ENCODE assay signal across 8 cellular contexts in the genomic region with DNA sequence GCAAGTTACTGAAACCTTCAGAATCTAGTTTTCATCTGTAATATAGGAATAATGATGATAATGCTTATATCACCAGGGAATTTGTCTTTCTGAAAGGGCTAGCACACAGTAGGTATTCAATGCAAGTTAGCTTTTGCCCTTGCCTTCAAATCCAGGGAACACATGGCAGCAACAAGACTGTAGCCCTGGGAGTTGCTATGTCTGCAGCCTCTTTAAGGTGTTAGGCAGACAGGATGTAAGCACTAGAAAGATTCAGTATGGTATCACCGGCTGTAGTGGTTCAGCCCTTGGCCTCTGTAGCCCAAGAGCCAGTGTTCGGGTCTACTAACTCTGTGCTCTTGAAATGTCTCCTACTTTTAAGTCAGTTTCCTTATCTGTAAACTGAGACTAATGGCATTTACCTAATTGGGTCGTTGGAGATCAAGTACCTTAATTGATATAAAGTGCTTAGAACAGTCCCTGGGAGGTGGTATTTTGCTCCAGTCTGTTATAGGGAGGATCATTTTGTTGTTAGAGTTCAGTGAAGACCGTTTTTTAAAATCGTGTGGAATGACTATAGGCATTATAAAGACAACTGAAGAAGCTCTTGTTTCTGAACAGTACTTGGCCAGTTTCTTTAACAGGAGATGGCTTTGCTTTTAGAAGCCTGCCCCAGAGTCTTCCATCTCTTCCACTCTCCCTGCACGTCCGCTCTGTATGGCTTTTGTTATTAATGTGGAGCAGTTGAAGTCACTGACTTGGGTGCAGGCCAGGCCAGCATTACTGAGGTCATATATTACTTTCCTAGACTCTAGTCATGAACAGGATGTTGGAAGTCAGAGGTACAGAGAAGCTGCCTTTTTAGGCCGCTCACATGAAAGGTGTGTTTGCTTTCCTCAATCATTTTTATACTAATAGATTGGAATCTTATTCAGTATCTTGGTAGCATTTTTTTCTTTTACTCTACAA. TPM values are rescaled to one million over a fixed set of nuclear protein-coding genes. Genes with fewer than 3 reads are reported as not detected.
DNase-seq lines count a peak whose midpoint lies in the region; ATAC-seq, FAIRE-seq and TF ChIP-seq lines count a peak whose summit lies in the region.

No MANE protein-coding gene starts in this region.

- no peaks in the 10 kb centered on the region for H3K9me3 Mint-ChIP-seq in activated CD4-positive, alpha-beta memory T cell treated with anti-CD3 and anti-CD28 coated beads, Interleukin-2, amount 10 ng/mL, durations not matched to agents 7 days and 5 days

- no peak overlapping the region for H3K27ac Mint-ChIP-seq in activated CD4-positive, alpha-beta memory T cell treated with anti-CD3 and anti-CD28 coated beads, Interleukin-2, amount 10 ng/mL, durations not matched to agents 7 days and 5 days

- H3K27ac ChIP-seq in RWPE1 = no peak overlapping the region

- no peaks in the 10 kb centered on the region for H3K4me1 Mint-ChIP-seq in activated CD4-positive, alpha-beta memory T cell treated with anti-CD3 and anti-CD28 coated beads, Interleukin-2, amount 10 ng/mL, durations not matched to agents 7 days and 5 days

- ATAC-seq in HG02623 (IDR thresholded peaks at IDR 0.05; ENCODE audit: unreplicated experiment) = peak; percentile 39

- DNase-seq in GM12891 (ENCODE audit: insufficient read length, low spot score) (no peak), RWPE1 (ENCODE audit: low spot score) (peak; percentile 41), head of caudate nucleus (peak in 41 of 42 donors; percentile 15 to 92 (median 71)), pulmonary artery endothelial cell (ENCODE audit: low read depth, low spot score) (peak; percentile 71), T1000 (lab: John Stamatoyannopoulos, UW) (no peak)
- DNase-seq in activated CD4-positive, alpha-beta memory T cell treated with anti-CD3 and anti-CD28 coated beads, Interleukin-2, amount 10 ng/mL, durations not matched to agents 7 days and 5 days = no peak
- DNase-seq in activated effector memory CD4-positive, alpha-beta T cell treated with anti-CD3 and anti-CD28 coated beads, Interleukin-2, amount 50 U/mL, for 16 hours = no peak

- H3K36me3 Mint-ChIP-seq in activated CD4-positive, alpha-beta memory T cell treated with anti-CD3 and anti-CD28 coated beads, Interleukin-2, amount 10 ng/mL, durations not matched to agents 7 days and 5 days (ENCODE audit: low read depth) = no peaks in the 10 kb centered on the region

- peak; percentile 81 for FAIRE-seq in GM12891 (lab: Jason Lieb, UNC)

- intact Hi-C loops in head of caudate nucleus (cut with DNase I) = no loop called here

- TF ChIP-seq POLR2A in GM12891 (IDR thresholded peaks at IDR 0.05; ENCODE audit: low read depth, low read length) = no peak

- POLR2A ChIA-PET in RWPE1 (lab: Yijun Ruan, JAX; ENCODE audit: low non-redundant PET) = no interaction called here
- POLR2A ChIA-PET in activated CD4-positive, alpha-beta memory T cell treated with anti-CD3 and anti-CD28 coated beads, Interleukin-2, amount 10 ng/mL, durations not matched to agents 7 days and 5 days (lab: Charles Lee) = no interaction called here

- no peaks in the 10 kb centered on the region for H3K27me3 Mint-ChIP-seq in activated CD4-positive, alpha-beta memory T cell treated with anti-CD3 and anti-CD28 coated beads, Interleukin-2, amount 10 ng/mL, durations not matched to agents 7 days and 5 days

- no peak overlapping the region for H3K4me3 Mint-ChIP-seq in activated CD4-positive, alpha-beta memory T cell treated with anti-CD3 and anti-CD28 coated beads, Interleukin-2, amount 10 ng/mL, durations not matched to agents 7 days and 5 days

- CTCF ChIA-PET in RWPE1 (lab: Yijun Ruan, JAX) = no interaction called here
- CTCF ChIA-PET in activated CD4-positive, alpha-beta memory T cell treated with anti-CD3 and anti-CD28 coated beads, Interleukin-2, amount 10 ng/mL, durations not matched to agents 7 days and 5 days (lab: Charles Lee) = no interaction called here

- TF ChIP-seq CTCF in RWPE1 (conservative IDR thresholded peaks at IDR 0.05; ENCODE audit: low read depth) = no peak

TF ChIP-seq in GM12891, 5 proteins besides CTCF, POLR2A, EP300 and RAD21:
- TF ChIP-seq POU2F2 (IDR thresholded peaks at IDR 0.05; ENCODE audit: low read depth, low read length) (no peak), TAF1 (IDR thresholded peaks at IDR 0.05; ENCODE audit: low read depth, low read length) (no peak), PAX5 (IDR thresholded peaks at IDR 0.05; ENCODE audit: insufficient read depth, low read length, severe bottlenecking) (no peak), SPI1 (IDR thresholded peaks at IDR 0.05; ENCODE audit: low read depth, low read length) (no peak), POLR2AphosphoS5 (IDR thresholded peaks at IDR 0.05; ENCODE audit: low read depth, low read length) (no peak)

RNA-seq across cellular contexts. Expression of gene GAB1, which starts 44.8 kb away (rescaled TPM):
- 1.5 TPM for polyA plus RNA-seq in GM12891 (2012; ENCODE audit: low read depth, missing spikeins)
- total RNA-seq in pulmonary artery endothelial cell = 7.3 and 16.5 TPM in 2 replicates
- under 1 TPM; 0.80 to 0.86 TPM for total RNA-seq in activated CD4-positive, alpha-beta memory T cell treated with anti-CD3 and anti-CD28 coated beads, Interleukin-2, amount 10 ng/mL, durations not matched to agents 7 days and 5 days

Comparison
In these comparisons a context has a peak if more than half of its experiments do, and no peak if none do; other contexts are left out.
1. DNase-seq: peak in RWPE1 (single experiment), head of caudate nucleus (41 of 42) and pulmonary artery endothelial cell (single experiment); none in GM12891 (single experiment), T1000 (single experiment), activated CD4-positive, alpha-beta memory T cell treated with anti-CD3 and anti-CD28 coated beads, Interleukin-2, amount 10 ng/mL, durations not matched to agents 7 days and 5 days (single experiment) and activated effector memory CD4-positive, alpha-beta T cell treated with anti-CD3 and anti-CD28 coated beads, Interleukin-2, amount 50 U/mL, for 16 hours (single experiment).